29 cellular contexts compared by ENCODE assay signal in genomic region chr9:28155067-28155466, GRCh38.
DNase-seq lines count a peak whose midpoint lies in the region; ATAC-seq, FAIRE-seq and TF ChIP-seq lines count a peak whose summit lies in the region.
"Had no signal": no experiment of that assay in that cellular context is flagged by ENCODE, and none has a peak within 500 bp of the region (broad histone marks: within the 10 kb centered on the region; RNA-seq: fewer than 3 reads in every experiment).

No MANE protein-coding gene starts in this region.

- H3K4me3 ChIP-seq in choroid plexus epithelial cell (ENCODE audit: low read depth, low read length) (no peak overlapping the region), pancreas (no peak overlapping the region), aorta (ENCODE audit: low read length in 2 of 2) (no peak overlapping the region)
- H3K4me3 ChIP-seq: Peyer's patch, skin epidermis, thoracic aorta had no signal

- intact Hi-C loops in pancreas (cut with DNase I) (no loop called here), aorta (cut with DNase I) (loop anchor here (2.0 to 10.0 kb wide), 2 partner anchors 20 to 60 kb away; no protein-coding TSS in a partner anchor)

- no peak for FAIRE-seq in pancreas (lab: Jason Lieb, UNC)
- FAIRE-seq: A204.1, H54 had no signal

- peaks cover 0 to 6% (median 0%) of the 10 kb centered on the region in 3 donors for H3K4me1 ChIP-seq in pancreas
- H3K4me1 ChIP-seq in aorta (ENCODE audit: control insufficient read depth in 1 of 2, insufficient read depth in 2 of 2, low read length in 2 of 2): no peaks in the 10 kb centered on the region
- H3K4me1 ChIP-seq: Peyer's patch had no signal

- DNase-seq in NCI-H1105 treated with DMSO at 0.1 percent for 48 hours (lab: John Stamatoyannopoulos, UW) (peak; percentile 7), NCI-H1105 (lab: John Stamatoyannopoulos, UW) (no peak), NCI-H69 (lab: John Stamatoyannopoulos, UW) (peak; percentile 78), choroid plexus epithelial cell (ENCODE audit: low read depth) (peak; percentile 70), pancreas (peak in 3 of 6 donors; percentile 21 to 60 (median 35)), aorta (no peak)
- DNase-seq: activated B cell treated with CpG ODN at 0.5 μM for 24 hours; activated CD4-positive, alpha-beta T cell treated with anti-CD3 and anti-CD28 coated beads, Interleukin-2, amount 50 U/mL, for 1 hour; activated CD8-positive, alpha-beta memory T cell treated with anti-CD3 and anti-CD28 coated beads, Interleukin-2, amount 10 ng/mL, durations not matched to agents 7 days and 5 days; activated naive CD4-positive, alpha-beta T cell treated with anti-CD3 and anti-CD28 coated beads, Interleukin-2, amount 50 U/mL, for 16 hours; AML-193; amygdala; CD4-positive, alpha-beta T cell; GDM1; IMR-90; islet precursor cell; NCI-H1092; NCI-H2029; NCI-H510A; Peyer's patch; SHP77 treated with DMSO at 0.1 percent for 48 hours; stimulated activated naive CD8-positive, alpha-beta T cell treated with anti-CD3 and anti-CD28 coated beads, Interleukin-15, Interleukin-2, amounts not matched to agents 100 U/mL and 50 U/mL, for 24 hours had no signal

- peak in 3 of 4 donors; percentile 48 to 85 (median 60) for ATAC-seq in pancreas
- no peak for ATAC-seq in HG02588 (IDR thresholded peaks at IDR 0.05; ENCODE audit: unreplicated experiment)
- no peak for ATAC-seq in HG03175 (IDR thresholded peaks at IDR 0.05; ENCODE audit: unreplicated experiment)
- no peak for ATAC-seq in aorta (ENCODE audit: low FRiP score)
- ATAC-seq: activated CD8-positive, alpha-beta memory T cell treated with anti-CD3 and anti-CD28 coated beads, Interleukin-2, amount 10 ng/mL, durations not matched to agents 7 days and 5 days; natural killer cell treated with Interleukin-12 subunit alpha and Interleukin-12 subunit beta and Interleukin-15 and Interleukin-18, amount 100 ng/mL, for 72 hours; stimulated activated naive CD8-positive, alpha-beta T cell treated with anti-CD3 and anti-CD28 coated beads, Interleukin-15, Interleukin-2, amounts not matched to agents 100 U/mL and 50 U/mL, for 24 hours had no signal

- H3K36me3 ChIP-seq in pancreas: no peaks in the 10 kb centered on the region
- H3K36me3 ChIP-seq in aorta (ENCODE audit: control insufficient read depth in 1 of 2, insufficient read depth in 2 of 2, low read length in 1 of 2): no peaks in the 10 kb centered on the region
- H3K36me3 ChIP-seq: Peyer's patch, thoracic aorta had no signal

- no peaks in the 10 kb centered on the region for H3K27me3 ChIP-seq in pancreas
- H3K27me3 ChIP-seq in aorta (ENCODE audit: control insufficient read depth in 1 of 2, insufficient read depth in 2 of 2, low read length in 1 of 2): no peaks in the 10 kb centered on the region
- H3K27me3 ChIP-seq: Peyer's patch had no signal

- H3K27ac ChIP-seq in pancreas (peak overlapping the region in 1 of 4 donors; percentile 49), aorta (ENCODE audit: low read depth in 1 of 2, low read length in 2 of 2) (no peak overlapping the region)
- H3K27ac ChIP-seq: Peyer's patch, skin epidermis, thoracic aorta had no signal

- TF ChIP-seq CTCF in choroid plexus epithelial cell (conservative IDR thresholded peaks at IDR 0.05; ENCODE audit: low read depth, low read length) (no peak), pancreas (IDR thresholded peaks at IDR 0.05) (no peak)

- H3K9me3 ChIP-seq in pancreas (no peaks in the 10 kb centered on the region), aorta (ENCODE audit: control insufficient read depth, low read length) (peaks cover 2% of the 10 kb centered on the region)
- H3K9me3 ChIP-seq: Peyer's patch, thoracic aorta had no signal

Comparison
In these comparisons a context has a peak if more than half of its experiments do, and no peak if none do; other contexts are left out.
1. DNase-seq: peak in NCI-H1105 treated with DMSO at 0.1 percent for 48 hours (single experiment), NCI-H69 (single experiment) and choroid plexus epithelial cell (single experiment); none in NCI-H1105 (single experiment) and aorta (0 of 2).
2. ATAC-seq: peak in pancreas (3 of 4); none in HG02588 (single experiment), HG03175 (single experiment) and aorta (single experiment).
3. intact Hi-C loops: an anchor here in aorta (2.0 to 10.0 kb wide); none called in pancreas.